35 cellular contexts compared by ENCODE assay signal in genomic region chr2:218392891-218393462, GRCh38. TPM values are rescaled to one million over a fixed set of nuclear protein-coding genes. Genes with fewer than 3 reads are reported as not detected.
DNase-seq lines count a peak whose midpoint lies in the region; ATAC-seq, FAIRE-seq and TF ChIP-seq lines count a peak whose summit lies in the region.
"Had no signal": no experiment of that assay in that cellular context is flagged by ENCODE, and none has a peak within 500 bp of the region (broad histone marks: within the 10 kb centered on the region; RNA-seq: fewer than 3 reads in every experiment).

No MANE protein-coding gene starts in this region.

- no peak for ATAC-seq in K562
- no peak for ATAC-seq in naive thymus-derived CD8-positive, alpha-beta T cell
- ATAC-seq: activated CD4-positive, alpha-beta T cell treated with anti-CD3 and anti-CD28 coated beads for 36 hours; esophagus mucosa; Panc1; stimulated activated naive CD8-positive, alpha-beta T cell treated with anti-CD3 and anti-CD28 coated beads, Interleukin-15, Interleukin-2, amounts not matched to agents 100 U/mL and 50 U/mL, for 24 hours; upper lobe of right lung had no signal

- POLR2A ChIA-PET in activated CD4-positive, alpha-beta T cell treated with anti-CD3 and anti-CD28 coated beads, Interleukin-2, amount 10 ng/mL, durations not matched to agents 7 days and 5 days (lab: Charles Lee) = no interaction called here
- POLR2A ChIA-PET in K562 (lab: Yijun Ruan, JAX) = interaction anchor here (0.6 to 1.6 kb wide), 6 partner anchors 10 to 121 kb away, joined by 3 to 6 read pairs (median 3); no protein-coding TSS in a partner anchor
- POLR2A ChIA-PET in naive thymus-derived CD8-positive, alpha-beta T cell (lab: Charles Lee) = interaction anchor here (0.8 to 1.7 kb wide), 4 partner anchors 20 to 91 kb away, joined by 3 to 7 read pairs (median 4); partner anchors contain the start of gene CATIP

- no peak for DNase-seq in activated CD4-positive, alpha-beta T cell treated with anti-CD3 and anti-CD28 coated beads, Interleukin-2, amount 10 ng/mL, durations not matched to agents 7 days and 5 days
- DNase-seq in activated CD4-positive, alpha-beta T cell treated with anti-CD3 and anti-CD28 coated beads for 48 hours = no peak
- DNase-seq in CD14-positive monocyte (ENCODE audit: low spot score) (no peak), K562 (ENCODE audit: extremely low read depth in 1 of 4, low spot score in 3 of 4) (no peak), sigmoid colon (no peak), HT-29 (ENCODE audit: low spot score) (no peak), DMS114 treated with DMSO at 0.1 percent for 48 hours (lab: John Stamatoyannopoulos, UW; ENCODE audit: unreplicated experiment) (no peak)
- DNase-seq in naive thymus-derived CD8-positive, alpha-beta T cell = peak in 1 of 10 donors; percentile 61
- DNase-seq: activated CD4-positive, alpha-beta T cell treated with anti-CD3 and anti-CD28 coated beads for 36 hours; activated gamma-delta T cell treated with Interleukin-2 at 50 U/mL for 16 hours; activated T-cell treated with anti-CD3 and anti-CD28 coated beads, Interleukin-2, amount 50 U/mL, for 48 hours; head of caudate nucleus; NCI-H1436; NCI-H226; NCI-H526 treated with DMSO at 0.1 percent for 48 hours; retina; SIG-M5; small intestine; stimulated activated naive CD8-positive, alpha-beta T cell treated with anti-CD3 and anti-CD28 coated beads, Interleukin-15, Interleukin-2, amounts not matched to agents 100 U/mL and 50 U/mL, for 24 hours; SW 1271; T-helper 9 cell; upper lobe of right lung had no signal

- H3K9me3 ChIP-seq in K562 (replicated peaks; ENCODE audit: control insufficient read depth, insufficient read depth, low read depth, low read length) = no peaks in the 10 kb centered on the region
- no peaks in the 10 kb centered on the region for H3K9me3 ChIP-seq in sigmoid colon
- H3K9me3 ChIP-seq: upper lobe of right lung had no signal

- BruUV-seq in K562 (replicated peaks; lab: Mats Ljungman, UMichigan) = no TSS peak

- peaks cover 32% of the 10 kb centered on the region for H3K4me1 Mint-ChIP-seq in activated CD4-positive, alpha-beta T cell treated with anti-CD3 and anti-CD28 coated beads, Interleukin-2, amount 10 ng/mL, durations not matched to agents 7 days and 5 days
- peaks cover 78% of the 10 kb centered on the region for H3K4me1 Mint-ChIP-seq in CD14-positive monocyte
- peaks cover 19 to 54% (median 42%) of the 10 kb centered on the region in 4 donors for H3K4me1 Mint-ChIP-seq in naive thymus-derived CD8-positive, alpha-beta T cell

- no peak for TF ChIP-seq EP300 in K562 (IDR thresholded peaks at IDR 0.05; ENCODE audit: low read length)
- no peak for TF ChIP-seq EP300 in sigmoid colon (IDR thresholded peaks at IDR 0.05)

- TF ChIP-seq CTCF in CD14-positive monocyte (IDR thresholded peaks at IDR 0.05) (no peak), K562 (IDR thresholded peaks at IDR 0.05 in 2 of 3, conservative IDR thresholded peaks at IDR 0.05 in 1 of 3; ENCODE audit: insufficient read depth in 2 of 3, low read depth in 1 of 3, low read length in 3 of 3) (no peak), sigmoid colon (IDR thresholded peaks at IDR 0.05) (no peak)

- H3K36me3 Mint-ChIP-seq in activated CD4-positive, alpha-beta T cell treated with anti-CD3 and anti-CD28 coated beads, Interleukin-2, amount 10 ng/mL, durations not matched to agents 7 days and 5 days (ENCODE audit: low read depth) = peaks cover 10% of the 10 kb centered on the region
- H3K36me3 Mint-ChIP-seq in CD14-positive monocyte = peaks cover 66 to 74% of the 10 kb centered on the region in 2 donors
- no peaks in the 10 kb centered on the region for H3K36me3 Mint-ChIP-seq in naive thymus-derived CD8-positive, alpha-beta T cell

- H3K9me3 Mint-ChIP-seq in activated CD4-positive, alpha-beta T cell treated with anti-CD3 and anti-CD28 coated beads, Interleukin-2, amount 10 ng/mL, durations not matched to agents 7 days and 5 days = no peaks in the 10 kb centered on the region
- H3K9me3 Mint-ChIP-seq in CD14-positive monocyte = peaks cover 0 to 4% (median 0%) of the 10 kb centered on the region in 7 donors
- no peaks in the 10 kb centered on the region for H3K9me3 Mint-ChIP-seq in naive thymus-derived CD8-positive, alpha-beta T cell
- H3K9me3 Mint-ChIP-seq: central memory CD8-positive, alpha-beta T cell; nephron had no signal

- no peaks in the 10 kb centered on the region for H4K20me1 ChIP-seq in K562 (replicated peaks; ENCODE audit: control insufficient read depth, insufficient read depth, low read length)

- FAIRE-seq in K562 (lab: Jason Lieb, UNC) = no peak
- FAIRE-seq: GM12891, keratinocyte, small intestine had no signal

- H3K9me1 ChIP-seq in K562 (ENCODE audit: control insufficient read depth, insufficient read depth, low read length) = no peaks in the 10 kb centered on the region

- no peak overlapping the region for H3K4me2 ChIP-seq in K562 (ENCODE audit: insufficient read depth, low read length)

- in situ Hi-C loops in K562 (cut with MboI) = no loop called here

- no peak for TF ChIP-seq RAD21 in K562 (CRISPR knock-in tag; conservative IDR thresholded peaks at IDR 0.05 in 1 of 2, IDR thresholded peaks at IDR 0.05 in 1 of 2)

- TF ChIP-seq POLR2A in K562 (conservative IDR thresholded peaks at IDR 0.05) = no peak
- TF ChIP-seq POLR2A in sigmoid colon (IDR thresholded peaks at IDR 0.05) = no peak

- H3K4me1 ChIP-seq in K562 (replicated peaks in 1 of 2; ENCODE audit: control insufficient read depth in 2 of 2, insufficient read depth in 2 of 2, low read length in 2 of 2) = peaks cover 20 to 53% of the 10 kb centered on the region in 2 experiments
- H3K4me1 ChIP-seq in sigmoid colon = peaks cover 0 to 24% (median 23%) of the 10 kb centered on the region in 4 donors

- H3K4me3 ChIP-seq in K562 (no peak overlapping the region), sigmoid colon (no peak overlapping the region)
- H3K4me3 ChIP-seq: upper lobe of right lung had no signal

- H3K27me3 Mint-ChIP-seq in activated CD4-positive, alpha-beta T cell treated with anti-CD3 and anti-CD28 coated beads, Interleukin-2, amount 10 ng/mL, durations not matched to agents 7 days and 5 days = no peaks in the 10 kb centered on the region
- H3K27me3 Mint-ChIP-seq in CD14-positive monocyte (ENCODE audit: low read depth in 3 of 3) = peaks cover 0 to 7% (median 0%) of the 10 kb centered on the region in 3 donors
- no peaks in the 10 kb centered on the region for H3K27me3 Mint-ChIP-seq in naive thymus-derived CD8-positive, alpha-beta T cell
- H3K27me3 Mint-ChIP-seq: central memory CD8-positive, alpha-beta T cell had no signal

- H3K27ac ChIP-seq in K562 (ENCODE audit: extremely low read depth, low read depth, low read length) = no peak overlapping the region
- H3K27ac ChIP-seq in sigmoid colon = no peak overlapping the region
- H3K27ac ChIP-seq: parathyroid adenoma, upper lobe of right lung had no signal

- H3K79me2 ChIP-seq in K562 (ENCODE audit: control insufficient read depth, insufficient read depth, low read length) = peaks cover 34% of the 10 kb centered on the region
- H3K79me2 ChIP-seq: parathyroid adenoma had no signal

- no peak overlapping the region for H2AFZ ChIP-seq in K562 (ENCODE audit: low read depth, low read length)
- H2AFZ ChIP-seq: parathyroid adenoma had no signal

- no peak overlapping the region for H3K4me3 Mint-ChIP-seq in activated CD4-positive, alpha-beta T cell treated with anti-CD3 and anti-CD28 coated beads, Interleukin-2, amount 10 ng/mL, durations not matched to agents 7 days and 5 days
- peak overlapping the region in 1 of 2 donors; percentile 11 for H3K4me3 Mint-ChIP-seq in CD14-positive monocyte
- peak overlapping the region in 1 of 10 donors; percentile 20 for H3K4me3 Mint-ChIP-seq in naive thymus-derived CD8-positive, alpha-beta T cell
- H3K4me3 Mint-ChIP-seq: activated CD4-positive, alpha-beta T cell treated with anti-CD3 and anti-CD28 coated beads for 36 hours; central memory CD8-positive, alpha-beta T cell; nephron had no signal

- no peaks in the 10 kb centered on the region for H3K36me3 ChIP-seq in K562 (ENCODE audit: control insufficient read depth, insufficient read depth, low read length)
- no peaks in the 10 kb centered on the region for H3K36me3 ChIP-seq in sigmoid colon
- H3K36me3 ChIP-seq: upper lobe of right lung had no signal

- WGBS in K562 (ENCODE audit: insufficient coverage, low coverage, missing lambda C conversion rate) = 86% methylated on average over 14 of the region's 16 CpGs
- WGBS in sigmoid colon, 2 donors = 80 to 88% methylated on average over 16 of the region's 16 CpGs

- CTCF ChIA-PET in activated CD4-positive, alpha-beta T cell treated with anti-CD3 and anti-CD28 coated beads, Interleukin-2, amount 10 ng/mL, durations not matched to agents 7 days and 5 days (lab: Charles Lee) = interaction anchor here (1.1 to 5.3 kb wide), 8 partner anchors 9 to 111 kb away, joined by 3 to 39 read pairs (median 4); partner anchors contain the start of gene TMBIM1
- CTCF ChIA-PET in K562 (lab: Yijun Ruan, JAX; ENCODE audit: low intra/inter-chr PET ratio) = no interaction called here

- intact Hi-C loops in CD14-positive monocyte (cut with micrococcal nuclease) = loop anchor here in 1 of 2 donors (10.0 kb wide), 1 partner anchor 172 kb away; the partner anchor contains the start of genes CNOT9 and USP37
- intact Hi-C loops in K562 (cut with micrococcal nuclease) = no loop called here
- intact Hi-C loops in sigmoid colon (cut with DNase I) = no loop called here

- H3K27me3 ChIP-seq in K562 (ENCODE audit: control insufficient read depth in 2 of 2, insufficient read depth in 2 of 2, low read length in 2 of 2) (no peaks in the 10 kb centered on the region), sigmoid colon (no peaks in the 10 kb centered on the region)
- H3K27me3 ChIP-seq: upper lobe of right lung had no signal

- peak overlapping the region; percentile 36 for H3K27ac Mint-ChIP-seq in activated CD4-positive, alpha-beta T cell treated with anti-CD3 and anti-CD28 coated beads, Interleukin-2, amount 10 ng/mL, durations not matched to agents 7 days and 5 days
- H3K27ac Mint-ChIP-seq in CD14-positive monocyte = peak overlapping the region; percentile 46 to 97 (median 87)
- peak overlapping the region in 6 of 10 donors; percentile 20 to 57 (median 38) for H3K27ac Mint-ChIP-seq in naive thymus-derived CD8-positive, alpha-beta T cell
- H3K27ac Mint-ChIP-seq: activated CD4-positive, alpha-beta T cell treated with anti-CD3 and anti-CD28 coated beads for 36 hours; nephron had no signal

- peak overlapping the region in 1 of 2 experiments; percentile 79; a peak in 2 of 4 replicates for H3K9ac ChIP-seq in K562 (ENCODE audit: insufficient read depth in 1 of 2, low read depth in 2 of 2, low read length in 2 of 2)
- H3K9ac ChIP-seq: parathyroid adenoma had no signal

RNA-seq across cellular contexts. Expression of gene CTDSP1, which starts 6.7 kb away (rescaled TPM):
- total RNA-seq in activated CD4-positive, alpha-beta T cell treated with anti-CD3 and anti-CD28 coated beads, Interleukin-2, amount 10 ng/mL, durations not matched to agents 7 days and 5 days = 100 to 1,000 TPM; 186 to 208 TPM
- 10 to 100 TPM; 46.4 to 49.9 TPM for polyA plus RNA-seq in CD14-positive monocyte
- total RNA-seq in K562 (2011; cell fraction: chromatin; rRNA removed; ENCODE audit: low replicate concordance) = 51.1 and 151 TPM in 2 replicates
- 120 and 129 TPM in 2 replicates for total RNA-seq in K562 (2011; cell fraction: nucleolus; rRNA removed)
- total RNA-seq in K562 (2011; cell fraction: nucleoplasm; rRNA removed) = 71.7 and 74.3 TPM in 2 replicates
- 50.8 and 65.8 TPM in 2 replicates for total RNA-seq in K562 (2014; rRNA removed)
- 13.6 and 21.0 TPM in 2 replicates for total RNA-seq in K562 (2014; rRNA removed; fragmentation: Illumina TruSeq; extraction: Trizol)
- 45.8 and 45.9 TPM in 2 replicates for total RNA-seq in K562 (2015; rRNA removed; fragmentation: Illumina TruSeq; extraction: Trizol)
- total RNA-seq in K562 (2021) = 67.9 and 74.8 TPM in 2 replicates
- 51.1 and 61.8 TPM in 2 replicates for polyA plus RNA-seq in K562 (2011; rRNA removed)
- polyA plus RNA-seq in K562 (2011; cell fraction: cytosol; rRNA removed) = 63.2 and 111 TPM in 2 replicates
- polyA plus RNA-seq in K562 (2011; cell fraction: nucleus; rRNA removed) = 140 and 333 TPM in 2 replicates
- 57.2 and 78.1 TPM in 2 replicates for polyA plus RNA-seq in K562 (2012)
- polyA plus RNA-seq in K562 (2014; fragmentation: Illumina TruSeq; extraction: Trizol) = 44.8 and 59.8 TPM in 2 replicates
- polyA plus RNA-seq in K562 (2014; fragmentation: Nextera tagmentation; extraction: Ambion mirVana) = 1 to 10 TPM; 2.4 to 3.4 TPM
- polyA plus RNA-seq in K562 (2014; rRNA removed) = 71.5 and 72.9 TPM in 2 replicates
- 22.3 and 32.5 TPM in 2 replicates for polyA minus RNA-seq in K562 (2011; rRNA and poly(A)+ RNA removed)
- polyA minus RNA-seq in K562 (2011; cell fraction: cytosol; rRNA and poly(A)+ RNA removed) = 34.5 and 39.1 TPM in 2 replicates
- polyA minus RNA-seq in K562 (2011; cell fraction: nucleus; rRNA and poly(A)+ RNA removed) = 70.4 and 70.7 TPM in 2 replicates
- 100 to 1,000 TPM; 143 to 144 TPM for total RNA-seq in naive thymus-derived CD8-positive, alpha-beta T cell
- 10 to 100 TPM; 19.3 to 22.7 (median 19.8) TPM for polyA plus RNA-seq in naive thymus-derived CD8-positive, alpha-beta T cell
- total RNA-seq in sigmoid colon = 10 to 100 TPM; 78.4 to 90.3 (median 80.7) TPM
- 100 to 1,000 TPM in 2 of 3 donors, 10 to 100 TPM in 1; 75.1 to 120 (median 105) TPM for polyA plus RNA-seq in sigmoid colon
- 132 and 151 TPM in 2 replicates for total RNA-seq in HT-29 (2014; rRNA removed; shearing (Covaris generic))

RNA-seq across cellular contexts. Expression of gene SLC11A1, which starts 10.9 kb away (rescaled TPM):
- under 1 TPM; 0.17 TPM for total RNA-seq in activated CD4-positive, alpha-beta T cell treated with anti-CD3 and anti-CD28 coated beads, Interleukin-2, amount 10 ng/mL, durations not matched to agents 7 days and 5 days
- polyA plus RNA-seq in CD14-positive monocyte (100 to 1,000 TPM; 184 to 352 TPM), K562 (2011; rRNA removed) (0.54 and 0.64 TPM in 2 replicates), K562 (2014; fragmentation: Illumina TruSeq; extraction: Trizol) (0.40 and 0.43 TPM in 2 replicates), K562 (2014; fragmentation: Nextera tagmentation; extraction: Ambion mirVana) (under 1 TPM; 0.35 to 0.51 TPM), K562 (2014; rRNA removed) (0.69 and 0.99 TPM in 2 replicates), sigmoid colon (1 to 10 TPM; 1.2 to 7.0 (median 1.6) TPM)
- 1.4 and 5.9 TPM in 2 replicates for total RNA-seq in K562 (2011; cell fraction: chromatin; rRNA removed; ENCODE audit: low replicate concordance)
- total RNA-seq in K562 (2011; cell fraction: nucleolus; rRNA removed) = 4.3 and 4.5 TPM in 2 replicates
- total RNA-seq in K562 (2011; cell fraction: nucleoplasm; rRNA removed) = 3.5 and 4.8 TPM in 2 replicates
- total RNA-seq in K562 (2014; rRNA removed) (0.98 and 1.0 TPM in 2 replicates), K562 (2014; rRNA removed; fragmentation: Illumina TruSeq; extraction: Trizol) (0.32 and 0.65 TPM in 2 replicates), K562 (2015; rRNA removed; fragmentation: Illumina TruSeq; extraction: Trizol) (0.83 and 1.1 TPM in 2 replicates), K562 (2021) (1.2 and 1.6 TPM in 2 replicates), sigmoid colon (10 to 100 TPM; 13.8 to 19.0 (median 16.9) TPM)
- 0.53 and 1.2 TPM in 2 replicates for polyA plus RNA-seq in K562 (2011; cell fraction: cytosol; rRNA removed)
- polyA plus RNA-seq in K562 (2011; cell fraction: nucleus; rRNA removed) = 1.8 and 2.6 TPM in 2 replicates
- 1.7 and 2.7 TPM in 2 replicates for polyA plus RNA-seq in K562 (2012)
- 1.3 TPM in 2 replicates for polyA minus RNA-seq in K562 (2011; rRNA and poly(A)+ RNA removed)
- polyA minus RNA-seq in K562 (2011; cell fraction: cytosol; rRNA and poly(A)+ RNA removed) = 0.95 and 1.2 TPM in 2 replicates
- 6.3 and 7.7 TPM in 2 replicates for polyA minus RNA-seq in K562 (2011; cell fraction: nucleus; rRNA and poly(A)+ RNA removed)
- 1 to 10 TPM in 1 of 2 experiments, under 1 TPM in 1; 0.47 to 1.2 TPM for total RNA-seq in naive thymus-derived CD8-positive, alpha-beta T cell
- under 1 TPM; 0.27 to 0.90 (median 0.73) TPM for polyA plus RNA-seq in naive thymus-derived CD8-positive, alpha-beta T cell
- 0.33 and 0.86 TPM in 2 replicates for total RNA-seq in HT-29 (2014; rRNA removed; shearing (Covaris generic))
- total RNA-seq: A172, H7 had no signal

RNA-seq across cellular contexts. Expression of gene VIL1, which starts 25.9 kb away (rescaled TPM):
- total RNA-seq in activated CD4-positive, alpha-beta T cell treated with anti-CD3 and anti-CD28 coated beads, Interleukin-2, amount 10 ng/mL, durations not matched to agents 7 days and 5 days = under 1 TPM in 1 of 2 experiments, not detected in 1; 0.17 TPM
- polyA plus RNA-seq in CD14-positive monocyte = not detected
- total RNA-seq in K562 (2011; cell fraction: chromatin; rRNA removed; ENCODE audit: low replicate concordance) = 1.4 and 2.1 TPM in 2 replicates
- total RNA-seq in K562 (2011; cell fraction: nucleolus; rRNA removed) = 0.79 and 1.2 TPM in 2 replicates
- 0.44 and 1.4 TPM in 2 replicates for total RNA-seq in K562 (2011; cell fraction: nucleoplasm; rRNA removed)
- total RNA-seq in K562 (2014; rRNA removed) = 1.7 and 2.6 TPM in 2 replicates
- 1.1 and 1.2 TPM in 2 replicates for total RNA-seq in K562 (2014; rRNA removed; fragmentation: Illumina TruSeq; extraction: Trizol)
- 0.51 and 0.75 TPM in 2 replicates for total RNA-seq in K562 (2015; rRNA removed; fragmentation: Illumina TruSeq; extraction: Trizol)
- total RNA-seq in K562 (2021) = 2.4 and 2.7 TPM in 2 replicates
- polyA plus RNA-seq in K562 (2011; rRNA removed) = 0.46 and 0.63 TPM in 2 replicates
- 0.35 and 1.5 TPM in 2 replicates for polyA plus RNA-seq in K562 (2011; cell fraction: cytosol; rRNA removed)
- polyA plus RNA-seq in K562 (2011; cell fraction: nucleus; rRNA removed) = 0.84 and 2.7 TPM in 2 replicates
- polyA plus RNA-seq in K562 (2012) = 0.54 and 0.72 TPM in 2 replicates
- polyA plus RNA-seq in K562 (2014; fragmentation: Illumina TruSeq; extraction: Trizol) = 1.2 and 2.0 TPM in 2 replicates
- polyA plus RNA-seq in K562 (2014; fragmentation: Nextera tagmentation; extraction: Ambion mirVana) = under 1 TPM; 0.62 to 0.73 TPM
- 1.9 and 3.7 TPM in 2 replicates for polyA plus RNA-seq in K562 (2014; rRNA removed)
- 0.60 and 1.7 TPM in 2 replicates for polyA minus RNA-seq in K562 (2011; rRNA and poly(A)+ RNA removed)
- polyA minus RNA-seq in K562 (2011; cell fraction: cytosol; rRNA and poly(A)+ RNA removed) = 0.57 and 1.2 TPM in 2 replicates
- 0.27 and 0.33 TPM in 2 replicates for polyA minus RNA-seq in K562 (2011; cell fraction: nucleus; rRNA and poly(A)+ RNA removed)
- not detected for total RNA-seq in naive thymus-derived CD8-positive, alpha-beta T cell
- under 1 TPM in 2 of 3 donors, not detected in 1; 0.03 to 0.05 TPM for polyA plus RNA-seq in naive thymus-derived CD8-positive, alpha-beta T cell
- 1 to 10 TPM in 1 of 4 donors, under 1 TPM in 1, not detected in 2; 0.71 to 2.8 TPM for total RNA-seq in sigmoid colon
- polyA plus RNA-seq in sigmoid colon = 100 to 1,000 TPM; 111 to 172 (median 170) TPM
- 230 and 247 TPM in 2 replicates for total RNA-seq in HT-29 (2014; rRNA removed; shearing (Covaris generic))
- total RNA-seq: A172; activated CD4-positive, alpha-beta T cell treated with anti-CD3 and anti-CD28 coated beads for 36 hours; dermis microvascular lymphatic vessel endothelial cell; esophagus mucosa; temporal lobe; upper lobe of right lung had no signal
- polyA plus RNA-seq: keratinocyte had no signal

RNA-seq across cellular contexts. Expression of gene CATIP, which starts 36.3 kb away (rescaled TPM):
- not detected for total RNA-seq in activated CD4-positive, alpha-beta T cell treated with anti-CD3 and anti-CD28 coated beads, Interleukin-2, amount 10 ng/mL, durations not matched to agents 7 days and 5 days
- polyA plus RNA-seq in CD14-positive monocyte = 1 to 10 TPM; 2.9 to 5.5 TPM
- not detected in 2 replicates for total RNA-seq in K562 (2011; cell fraction: chromatin; rRNA removed; ENCODE audit: low replicate concordance)
- not detected in 2 replicates for total RNA-seq in K562 (2011; cell fraction: nucleolus; rRNA removed)
- 1.2 TPM in 1 of 2 replicates, not detected in the other for total RNA-seq in K562 (2011; cell fraction: nucleoplasm; rRNA removed)
- not detected in 2 replicates for total RNA-seq in K562 (2014; rRNA removed)
- not detected in 2 replicates for total RNA-seq in K562 (2014; rRNA removed; fragmentation: Illumina TruSeq; extraction: Trizol)
- not detected in 2 replicates for total RNA-seq in K562 (2015; rRNA removed; fragmentation: Illumina TruSeq; extraction: Trizol)
- not detected in 2 replicates for total RNA-seq in K562 (2021)
- polyA plus RNA-seq in K562 (2011; rRNA removed) = not detected in 2 replicates
- not detected in 2 replicates for polyA plus RNA-seq in K562 (2011; cell fraction: cytosol; rRNA removed)
- polyA plus RNA-seq in K562 (2011; cell fraction: nucleus; rRNA removed) = 0.17 TPM in 1 of 2 replicates, not detected in the other
- 0.18 and 0.37 TPM in 2 replicates for polyA plus RNA-seq in K562 (2012)
- polyA plus RNA-seq in K562 (2014; fragmentation: Illumina TruSeq; extraction: Trizol) = not detected in 2 replicates
- under 1 TPM; 0.06 to 0.08 TPM for polyA plus RNA-seq in K562 (2014; fragmentation: Nextera tagmentation; extraction: Ambion mirVana)
- polyA plus RNA-seq in K562 (2014; rRNA removed) = 0.09 TPM in 1 of 2 replicates, not detected in the other
- not detected in 2 replicates for polyA minus RNA-seq in K562 (2011; rRNA and poly(A)+ RNA removed)
- polyA minus RNA-seq in K562 (2011; cell fraction: cytosol; rRNA and poly(A)+ RNA removed) = not detected in 2 replicates
- not detected in 2 replicates for polyA minus RNA-seq in K562 (2011; cell fraction: nucleus; rRNA and poly(A)+ RNA removed)
- total RNA-seq in naive thymus-derived CD8-positive, alpha-beta T cell = not detected
- polyA plus RNA-seq in naive thymus-derived CD8-positive, alpha-beta T cell = not detected
- total RNA-seq in sigmoid colon = not detected
- polyA plus RNA-seq in sigmoid colon = under 1 TPM in 1 of 3 donors, not detected in 2; 0.07 TPM
- 1.6 TPM in 1 of 2 replicates, not detected in the other for total RNA-seq in HT-29 (2014; rRNA removed; shearing (Covaris generic))
- total RNA-seq: A172; activated CD4-positive, alpha-beta T cell treated with anti-CD3 and anti-CD28 coated beads for 36 hours; dermis microvascular lymphatic vessel endothelial cell; esophagus mucosa; liver; mononuclear cell had no signal
- polyA plus RNA-seq: keratinocyte had no signal

Comparison
In these comparisons a context has a peak if more than half of its experiments do, and no peak if none do; other contexts are left out.
1. H3K27ac Mint-ChIP-seq: peak in every context shown above with its lines; median percentile 87 in CD14-positive monocyte; 38 in naive thymus-derived CD8-positive, alpha-beta T cell; 36 in activated CD4-positive, alpha-beta T cell treated with anti-CD3 and anti-CD28 coated beads, Interleukin-2, amount 10 ng/mL, durations not matched to agents 7 days and 5 days.
2. RNA of gene VIL1, which starts 25.9 kb away (total RNA-seq): 230 to 247 TPM in HT-29; 0.44 to 2.7 TPM in K562, 0.71 to 2.8 TPM in sigmoid colon, 0.17 TPM in activated CD4-positive, alpha-beta T cell treated with anti-CD3 and anti-CD28 coated beads, Interleukin-2, amount 10 ng/mL, durations not matched to agents 7 days and 5 days and not detected in naive thymus-derived CD8-positive, alpha-beta T cell; every median in the first group is over 10 times any median in the second.